In genomic region chr4:6405417-6405747, GRCh38 we compare ENCODE assay signal across 18 cellular contexts.
DNase-seq lines count a peak whose midpoint lies in the region; ATAC-seq, FAIRE-seq and TF ChIP-seq lines count a peak whose summit lies in the region.
"Had no signal": no experiment of that assay in that cellular context is flagged by ENCODE, and none has a peak within 500 bp of the region (broad histone marks: within the 10 kb centered on the region; RNA-seq: fewer than 3 reads in every experiment).

No MANE protein-coding gene starts in this region.

- H3K4me2 ChIP-seq in SK-N-SH (no peak overlapping the region), osteoblast (ENCODE audit: insufficient read depth, low read length) (no peak overlapping the region)

- no peaks in the 10 kb centered on the region for H3K79me2 ChIP-seq in SK-N-SH (ENCODE audit: insufficient read depth)
- H3K79me2 ChIP-seq in osteoblast (ENCODE audit: insufficient read depth, low read length): no peaks in the 10 kb centered on the region

- H3K4me3 ChIP-seq in SK-N-SH (ENCODE audit: low read depth in 2 of 2, low read length in 1 of 2) (no peak overlapping the region), kidney (ENCODE audit: low read length in 2 of 2) (no peak overlapping the region), osteoblast (ENCODE audit: insufficient read depth, low read length) (no peak overlapping the region), upper lobe of left lung (no peak overlapping the region)
- H3K4me3 ChIP-seq: GM12878 had no signal

- H3K36me3 ChIP-seq in SK-N-SH (replicated peaks in 1 of 2; ENCODE audit: control insufficient read depth in 1 of 2, insufficient read depth in 2 of 2, low read length in 1 of 2) (no peaks in the 10 kb centered on the region), kidney (ENCODE audit: control insufficient read depth in 1 of 2, insufficient read depth in 2 of 2, low read length in 2 of 2) (no peaks in the 10 kb centered on the region), osteoblast (ENCODE audit: insufficient read depth, low read length) (no peaks in the 10 kb centered on the region), upper lobe of left lung (no peaks in the 10 kb centered on the region)

- 16% methylated on average over 3 of the region's 3 CpGs for WGBS in SK-N-SH (ENCODE audit: low lambda C conversion rate)
- WGBS in upper lobe of left lung, 2 donors: 23 to 41% methylated on average over 3 of the region's 3 CpGs

- H4K20me1 ChIP-seq in SK-N-SH (ENCODE audit: insufficient read depth) (no peaks in the 10 kb centered on the region), osteoblast (ENCODE audit: insufficient read depth, low read length) (no peaks in the 10 kb centered on the region)

- H3F3A ChIP-seq in SK-N-SH (replicated peaks; ENCODE audit: insufficient read depth): no peaks in the 10 kb centered on the region

- intact Hi-C loops in kidney (cut with DNase I): no loop called here

- H3K9me3 ChIP-seq in SK-N-SH (no peaks in the 10 kb centered on the region), kidney (ENCODE audit: control insufficient read depth in 1 of 2, low read length in 2 of 2) (no peaks in the 10 kb centered on the region), osteoblast (ENCODE audit: low read depth, low read length) (no peaks in the 10 kb centered on the region), upper lobe of left lung (no peaks in the 10 kb centered on the region)

- TF ChIP-seq CTCF in SK-N-SH (IDR thresholded peaks at IDR 0.05) (no peak), VCaP (conservative IDR thresholded peaks at IDR 0.05) (no peak), kidney (IDR thresholded peaks at IDR 0.05; ENCODE audit: borderline replicate concordance, extremely low read depth, insufficient read depth) (no peak), osteoblast (IDR thresholded peaks at IDR 0.05; ENCODE audit: extremely low read depth, low read depth, low read length) (no peak), upper lobe of left lung (IDR thresholded peaks at IDR 0.05) (no peak)

- POLR2A ChIA-PET in SK-N-SH (lab: Yijun Ruan, JAX): no interaction called here

- TF ChIP-seq EP300 in SK-N-SH (IDR thresholded peaks at IDR 0.05; ENCODE audit: borderline replicate concordance in 1 of 2, low read depth in 1 of 2, low read length in 1 of 2): no peak
- TF ChIP-seq EP300 in upper lobe of left lung (IDR thresholded peaks at IDR 0.05): no peak

- H3K9ac ChIP-seq in SK-N-SH (no peak overlapping the region), kidney (ENCODE audit: low read length in 2 of 2) (no peak overlapping the region)

- H3K4me1 ChIP-seq in SK-N-SH (ENCODE audit: control insufficient read depth in 1 of 2, insufficient read depth in 2 of 2, low read depth in 1 of 2, low read length in 1 of 2): peaks cover 0 to 18% of the 10 kb centered on the region in 2 experiments; a peak in 2 of 4 replicates
- H3K4me1 ChIP-seq in kidney (ENCODE audit: control insufficient read depth in 1 of 2, insufficient read depth in 1 of 2, low read depth in 1 of 2, low read length in 2 of 2): no peaks in the 10 kb centered on the region
- no peaks in the 10 kb centered on the region for H3K4me1 ChIP-seq in osteoblast (ENCODE audit: insufficient read depth, low read length)
- H3K4me1 ChIP-seq in upper lobe of left lung: peaks cover 0 to 5% (median 0%) of the 10 kb centered on the region in 4 donors

- H2AFZ ChIP-seq in SK-N-SH (ENCODE audit: low read depth) (no peak overlapping the region), osteoblast (ENCODE audit: low read length) (no peak overlapping the region)

- TF ChIP-seq RAD21 in SK-N-SH (IDR thresholded peaks at IDR 0.05; ENCODE audit: low read length): no peak

- H3K27me3 ChIP-seq in SK-N-SH (ENCODE audit: insufficient read depth): no peaks in the 10 kb centered on the region
- peaks cover 24% of the 10 kb centered on the region for H3K27me3 ChIP-seq in osteoblast (ENCODE audit: insufficient read depth, low read length)
- peaks cover 0 to 3% (median 0%) of the 10 kb centered on the region in 4 donors for H3K27me3 ChIP-seq in upper lobe of left lung

- FAIRE-seq in kidney (lab: Jason Lieb, UNC): no peak
- FAIRE-seq: GM12878, GM18507 had no signal

- TF ChIP-seq POLR2A in upper lobe of left lung (IDR thresholded peaks at IDR 0.05): no peak

- peak overlapping the region in 1 of 2 experiments; percentile 34; a peak in 2 of 4 replicates for H3K27ac ChIP-seq in SK-N-SH (ENCODE audit: low read depth in 2 of 2, low read length in 1 of 2)
- peak overlapping the region; percentile 36; the same call in 1 of the 2 replicates for H3K27ac ChIP-seq in VCaP
- H3K27ac ChIP-seq in kidney (ENCODE audit: low read depth in 2 of 2, low read length in 2 of 2): no peak overlapping the region
- no peak overlapping the region for H3K27ac ChIP-seq in osteoblast (ENCODE audit: low read depth, low read length)
- no peak overlapping the region for H3K27ac ChIP-seq in upper lobe of left lung

- ATAC-seq in SK-N-SH treated with all-trans-retinoic acid at 6 μM for 48 hours (no peak), upper lobe of left lung (ENCODE audit: low FRiP score in 2 of 2) (no peak)
- ATAC-seq: GM12878 had no signal

- DNase-seq in SK-N-SH: peak; percentile 66
- peak; percentile 2 for DNase-seq in kidney
- peak; percentile 13 for DNase-seq in osteoblast (ENCODE audit: insufficient read length, low spot score, missing footprints)
- no peak for DNase-seq in kidney glomerular epithelial cell (lab: John Stamatoyannopoulos, UW)
- DNase-seq in ureter (ENCODE audit: low spot score): no peak
- no peak for DNase-seq in upper lobe of left lung
- DNase-seq: 8988T; AML-193; C1 segment of cervical spinal cord; Calu3; CD4-positive, alpha-beta T cell; DMS 273 treated with DMSO at 0.1 percent for 48 hours; GOT3; H9 had no signal

- CTCF ChIA-PET in SK-N-SH (lab: Yijun Ruan, JAX): interaction anchor here (3.2 kb wide), 1 partner anchor 141 kb away, joined by 11 read pairs; no protein-coding TSS in a partner anchor

- no peaks in the 10 kb centered on the region for H3K9me2 ChIP-seq in SK-N-SH

TF ChIP-seq in SK-N-SH, 30 proteins besides CTCF, POLR2A, EP300 and RAD21 (continues in another document):
- TF ChIP-seq EZH2phosphoT487 (IDR thresholded peaks at IDR 0.05; ENCODE audit: borderline replicate concordance, low read depth) (no peak), SIN3A (IDR thresholded peaks at IDR 0.05; ENCODE audit: borderline replicate concordance, low read depth, low read length) (no peak), TCF12 (IDR thresholded peaks at IDR 0.05) (no peak), FOSL2 (IDR thresholded peaks at IDR 0.05; ENCODE audit: borderline replicate concordance, low read depth) (no peak), YY1 (IDR thresholded peaks at IDR 0.05; ENCODE audit: low read depth) (no peak), CHD2 (IDR thresholded peaks at IDR 0.05; ENCODE audit: low read length, partially characterized antibody) (no peak), ZBTB33 (IDR thresholded peaks at IDR 0.05; ENCODE audit: borderline replicate concordance, low read depth) (no peak), TEAD4 (IDR thresholded peaks at IDR 0.05; ENCODE audit: borderline replicate concordance, insufficient read depth) (no peak), MXI1 (IDR thresholded peaks at IDR 0.05; ENCODE audit: low read depth, low read length) (no peak), FOXM1 (IDR thresholded peaks at IDR 0.05; ENCODE audit: low read depth) (no peak), GATA2 (CRISPR knock-in tag; IDR thresholded peaks at IDR 0.05) (no peak)

TF ChIP-seq in SK-N-SH treated with all-trans-retinoic acid at 6 μM for 48 hours, 23 proteins besides CTCF, POLR2A, EP300 and RAD21:
- TF ChIP-seq ZC3H10 (CRISPR knock-in tag; IDR thresholded peaks at IDR 0.05): no peak

Comparison
In these comparisons a context has a peak if more than half of its experiments do, and no peak if none do; other contexts are left out.
1. DNase-seq: peak in SK-N-SH (single experiment), kidney (single experiment) and osteoblast (single experiment); none in kidney glomerular epithelial cell (single experiment), ureter (single experiment) and upper lobe of left lung (0 of 2).